10 cellular contexts compared by ENCODE assay signal in the genomic region with DNA sequence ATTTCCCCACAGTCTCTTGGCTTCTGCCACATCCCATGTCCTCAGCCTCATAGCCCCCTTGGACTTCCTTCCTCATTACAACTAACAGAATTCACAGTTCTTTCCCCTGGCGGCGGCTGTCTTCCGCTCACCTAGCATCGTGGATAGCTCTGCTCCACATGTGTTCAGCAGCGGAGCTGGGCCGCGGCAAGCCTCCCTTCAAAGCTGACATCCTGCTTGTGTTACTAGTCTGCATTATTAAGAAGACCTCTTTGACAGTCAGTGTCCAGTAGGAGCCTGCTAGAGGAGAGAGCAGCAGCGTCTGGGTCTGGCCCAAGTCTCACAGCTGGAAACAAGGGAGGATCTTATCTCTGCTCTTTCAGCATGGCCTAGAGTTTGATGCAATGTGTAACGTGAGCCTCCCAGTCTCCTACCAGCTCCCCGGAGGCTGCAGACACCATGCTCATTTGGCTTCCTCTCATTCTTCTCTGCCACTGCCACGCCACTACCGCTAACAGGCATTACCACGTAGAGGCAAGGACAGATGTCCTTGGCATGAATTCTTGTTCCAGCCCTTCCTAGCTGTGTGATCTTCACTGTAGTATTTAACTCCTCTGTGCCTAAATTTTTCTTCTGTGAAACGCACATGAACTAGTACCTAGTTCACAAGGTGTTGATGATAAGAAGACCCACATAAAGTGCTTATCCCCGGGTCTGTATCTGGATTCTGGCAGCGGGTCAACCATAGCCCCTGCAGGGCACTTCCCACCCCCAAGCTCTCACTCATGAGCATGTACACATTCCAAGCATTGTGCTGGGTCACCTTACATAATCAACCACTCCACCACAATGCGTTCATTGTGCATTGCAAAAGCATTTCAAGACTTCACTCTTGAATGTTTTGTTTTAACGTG.
DNase-seq lines count a peak whose midpoint lies in the region; ATAC-seq and TF ChIP-seq lines count a peak whose summit lies in the region.
"Had no signal": no experiment of that assay in that cellular context is flagged by ENCODE, and none has a peak within 500 bp of the region (broad histone marks: within the 10 kb centered on the region; RNA-seq: fewer than 3 reads in every experiment).

No MANE protein-coding gene starts in this region.

- no peaks in the 10 kb centered on the region for H3K9me3 ChIP-seq in left ventricle myocardium inferior (replicated peaks)

- H3K4me1 ChIP-seq in left ventricle myocardium inferior, result peaks cover 10% of the 10 kb centered on the region
- H3K4me1 ChIP-seq in foreskin keratinocyte, result peaks cover 9% of the 10 kb centered on the region

- TF ChIP-seq CTCF in WTC11 (IDR thresholded peaks at IDR 0.05) (no peak), left ventricle myocardium inferior (IDR thresholded peaks at IDR 0.05; ENCODE audit: borderline replicate concordance) (no peak), foreskin keratinocyte (conservative IDR thresholded peaks at IDR 0.05) (no peak)

- intact Hi-C loops in left ventricle myocardium inferior (cut with micrococcal nuclease), result loop anchor here (10.0 kb wide), 1 partner anchor 71 kb away; no protein-coding TSS in a partner anchor

- H3K27me3 Mint-ChIP-seq in activated CD8-positive, alpha-beta memory T cell treated with anti-CD3 and anti-CD28 coated beads, Interleukin-2, amount 10 ng/mL, durations not matched to agents 7 days and 5 days, result no peaks in the 10 kb centered on the region
- peaks cover 29% of the 10 kb centered on the region for H3K27me3 Mint-ChIP-seq in WTC11 (ENCODE audit: low read depth)

- CTCF ChIA-PET in activated CD8-positive, alpha-beta memory T cell treated with anti-CD3 and anti-CD28 coated beads, Interleukin-2, amount 10 ng/mL, durations not matched to agents 7 days and 5 days (lab: Charles Lee), result interaction anchor here (0.8 to 8.4 kb wide), 7 partner anchors 9 to 320 kb away, joined by 3 to 71 read pairs (median 6); no protein-coding TSS in a partner anchor
- CTCF ChIA-PET in WTC11 (lab: Charles Lee), result interaction anchor here (1.0 to 3.2 kb wide), 5 partner anchors 11 to 463 kb away, joined by 3 to 23 read pairs (median 12); no protein-coding TSS in a partner anchor

- H3K4me3 Mint-ChIP-seq in activated CD8-positive, alpha-beta memory T cell treated with anti-CD3 and anti-CD28 coated beads, Interleukin-2, amount 10 ng/mL, durations not matched to agents 7 days and 5 days, result no peak overlapping the region
- H3K4me3 Mint-ChIP-seq in WTC11, result no peak overlapping the region

- peaks cover 77% of the 10 kb centered on the region for H3K4me1 Mint-ChIP-seq in activated CD8-positive, alpha-beta memory T cell treated with anti-CD3 and anti-CD28 coated beads, Interleukin-2, amount 10 ng/mL, durations not matched to agents 7 days and 5 days
- H3K4me1 Mint-ChIP-seq in WTC11, result peaks cover 28% of the 10 kb centered on the region

- ATAC-seq in activated CD8-positive, alpha-beta memory T cell treated with anti-CD3 and anti-CD28 coated beads, Interleukin-2, amount 10 ng/mL, durations not matched to agents 7 days and 5 days, result no peak
- ATAC-seq in WTC11, result peak; percentile 82
- ATAC-seq in GM19455 (IDR thresholded peaks at IDR 0.05; ENCODE audit: unreplicated experiment), result no peak
- no peak for ATAC-seq in foreskin keratinocyte

- H3K36me3 Mint-ChIP-seq in activated CD8-positive, alpha-beta memory T cell treated with anti-CD3 and anti-CD28 coated beads, Interleukin-2, amount 10 ng/mL, durations not matched to agents 7 days and 5 days, result peaks cover 14% of the 10 kb centered on the region
- peaks cover 5% of the 10 kb centered on the region; the same call in 1 of the 2 replicates for H3K36me3 Mint-ChIP-seq in WTC11

- peak overlapping the region; percentile 77 for H3K27ac Mint-ChIP-seq in activated CD8-positive, alpha-beta memory T cell treated with anti-CD3 and anti-CD28 coated beads, Interleukin-2, amount 10 ng/mL, durations not matched to agents 7 days and 5 days
- no peak overlapping the region for H3K27ac Mint-ChIP-seq in WTC11

- H3K27me3 ChIP-seq in left ventricle myocardium inferior (ENCODE audit: low read depth) (peaks cover 35% of the 10 kb centered on the region), foreskin keratinocyte (no peaks in the 10 kb centered on the region)

- no peak overlapping the region for H3K4me3 ChIP-seq in left ventricle myocardium inferior

- H3K36me3 ChIP-seq in left ventricle myocardium inferior, result no peaks in the 10 kb centered on the region

- DNase-seq in activated CD8-positive, alpha-beta memory T cell treated with anti-CD3 and anti-CD28 coated beads, Interleukin-2, amount 10 ng/mL, durations not matched to agents 7 days and 5 days, result no peak
- DNase-seq in activated CD8-positive, alpha-beta memory T cell treated with anti-CD3 and anti-CD28 coated beads, Interleukin-2, amount 50 U/mL, for 4 hours, result no peak
- DNase-seq in WTC11 (ENCODE audit: low spot score), result no peak
- DNase-seq in left ventricle myocardium inferior, result peak; percentile 43
- peak; percentile 71 for DNase-seq in smooth muscle cell of the brain vasculature (ENCODE audit: low read depth, low spot score)
- DNase-seq in foreskin keratinocyte, result no peak
- no peak for DNase-seq in HT-29 (ENCODE audit: low spot score)
- DNase-seq: C1 segment of cervical spinal cord, SHP77 had no signal

- H3K9me3 Mint-ChIP-seq in activated CD8-positive, alpha-beta memory T cell treated with anti-CD3 and anti-CD28 coated beads, Interleukin-2, amount 10 ng/mL, durations not matched to agents 7 days and 5 days (ENCODE audit: low read depth), result no peaks in the 10 kb centered on the region
- peaks cover 9% of the 10 kb centered on the region for H3K9me3 Mint-ChIP-seq in WTC11

- H3K27ac ChIP-seq in left ventricle myocardium inferior (replicated peaks), result no peak overlapping the region
- H3K27ac ChIP-seq in foreskin keratinocyte, result no peak overlapping the region

- POLR2A ChIA-PET in WTC11 (lab: Charles Lee), result interaction anchor here (0.6 kb wide), 2 partner anchors 66 to 382 kb away, joined by 3 read pairs; no protein-coding TSS in a partner anchor

TF ChIP-seq in WTC11, 78 proteins besides CTCF, POLR2A, EP300 and RAD21:
- no peak for TF ChIP-seq GTF2I (CRISPR knock-in tag; conservative IDR thresholded peaks at IDR 0.05)
- TF ChIP-seq, protein P1, sequence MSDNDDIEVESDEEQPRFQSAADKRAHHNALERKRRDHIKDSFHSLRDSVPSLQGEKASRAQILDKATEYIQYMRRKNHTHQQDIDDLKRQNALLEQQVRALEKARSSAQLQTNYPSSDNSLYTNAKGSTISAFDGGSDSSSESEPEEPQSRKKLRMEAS (CRISPR knock-in tag; IDR thresholded peaks at IDR 0.05), result peak; percentile 33; the same call in 1 of the 2 replicates

Comparison
In these comparisons a context has a peak if more than half of its experiments do, and no peak if none do; other contexts are left out.
1. DNase-seq: peak in left ventricle myocardium inferior (single experiment) and smooth muscle cell of the brain vasculature (single experiment); none in activated CD8-positive, alpha-beta memory T cell treated with anti-CD3 and anti-CD28 coated beads, Interleukin-2, amount 10 ng/mL, durations not matched to agents 7 days and 5 days (single experiment), activated CD8-positive, alpha-beta memory T cell treated with anti-CD3 and anti-CD28 coated beads, Interleukin-2, amount 50 U/mL, for 4 hours (single experiment), WTC11 (single experiment), foreskin keratinocyte (0 of 2) and HT-29 (single experiment).